7 cellular contexts compared by ENCODE assay signal in genomic region chr14:21158175-21158574, GRCh38. TPM values are rescaled to one million over a fixed set of nuclear protein-coding genes. Genes with fewer than 3 reads are reported as not detected.
"Had no signal": no experiment of that assay in that cellular context is flagged by ENCODE, and none has a peak within 500 bp of the region (broad histone marks: within the 10 kb centered on the region; RNA-seq: fewer than 3 reads in every experiment).

No MANE protein-coding gene starts in this region.

RNA-seq across cellular contexts. Expression of gene OR5AU1, which starts 2.3 kb away (rescaled TPM):
- total RNA-seq: activated CD8-positive, alpha-beta T cell treated with anti-CD3 and anti-CD28 coated beads, Interleukin-2, amount 10 ng/mL, durations not matched to agents 7 days and 5 days; activated naive CD8-positive, alpha-beta T cell treated with anti-CD3 and anti-CD28 coated beads, Interleukin-2, amount 10 ng/mL, durations not matched to agents 7 days and 5 days; adrenal gland; aorta; cerebellum; T-helper 17 cell; WTC11 had no signal

RNA-seq across cellular contexts. Expression of gene TMEM253, which starts 57.3 kb away (rescaled TPM):
- total RNA-seq: activated CD8-positive, alpha-beta T cell treated with anti-CD3 and anti-CD28 coated beads, Interleukin-2, amount 10 ng/mL, durations not matched to agents 7 days and 5 days; activated naive CD8-positive, alpha-beta T cell treated with anti-CD3 and anti-CD28 coated beads, Interleukin-2, amount 10 ng/mL, durations not matched to agents 7 days and 5 days; aorta; cerebellum had no signal
